30 cellular contexts compared by ENCODE assay signal in the genomic region with DNA sequence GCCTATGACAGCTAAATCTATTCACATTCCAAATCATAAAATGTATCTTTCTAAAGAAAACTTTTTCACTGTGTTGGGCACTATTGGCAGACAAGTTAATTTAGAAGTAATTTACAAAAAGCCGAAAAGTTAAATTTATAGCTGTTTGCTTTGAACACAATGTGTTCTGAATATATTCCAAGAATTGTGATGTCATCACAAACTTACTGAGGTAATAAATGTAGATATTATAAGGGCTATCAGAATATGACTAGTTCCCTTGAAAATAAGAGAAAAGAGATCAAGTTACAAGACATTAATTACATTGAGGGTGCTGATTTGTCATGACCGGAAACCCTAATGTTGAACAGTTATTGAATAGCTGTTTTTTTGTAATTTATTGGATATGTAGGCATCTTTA.
DNase-seq lines count a peak whose midpoint lies in the region; ATAC-seq, FAIRE-seq and TF ChIP-seq lines count a peak whose summit lies in the region.
"Had no signal": no experiment of that assay in that cellular context is flagged by ENCODE, and none has a peak within 500 bp of the region (broad histone marks: within the 10 kb centered on the region; RNA-seq: fewer than 3 reads in every experiment).

No MANE protein-coding gene starts in this region.

- TF ChIP-seq RAD21 in HepG2 (CRISPR knock-in tag; IDR thresholded peaks at IDR 0.05): no peak

- POLR2A ChIA-PET in HepG2 (lab: Yijun Ruan, JAX): no interaction called here

- ATAC-seq in HepG2 (no peak), right lobe of liver (no peak), pancreas (no peak), HG03469 (IDR thresholded peaks at IDR 0.05; ENCODE audit: unreplicated experiment) (no peak)
- ATAC-seq: A549; CD8-positive, alpha-beta T cell had no signal

- no peak overlapping the region for H3K4me2 ChIP-seq in HepG2 (ENCODE audit: low read depth, low read length)
- H3K4me2 ChIP-seq: A549; BLaER1; BLaER1 treated with 17β-estradiol and CSF1 and Interleukin-3, amounts not matched to agents 10 nM and 100 nM had no signal

- in situ Hi-C loops in HepG2 (cut with HindIII; ENCODE audit: extremely low pct_ligation_motif_present, low pct_unique_long_range_greater_than_20kb): no loop called here

- FAIRE-seq in HepG2 (lab: Jason Lieb, UNC) (no peak), pancreas (lab: Jason Lieb, UNC) (peak; percentile 17)
- FAIRE-seq: A549, D721Med had no signal

- H3K79me2 ChIP-seq in HepG2 (ENCODE audit: insufficient read depth, low read length): no peaks in the 10 kb centered on the region

- TF ChIP-seq EP300 in HepG2 (IDR thresholded peaks at IDR 0.05; ENCODE audit: low read depth in 2 of 2, low read length in 2 of 2) (no peak), HepG2 (CRISPR knock-in tag; IDR thresholded peaks at IDR 0.05; ENCODE audit: borderline replicate concordance) (no peak)

- no peak for DNase-seq in HepG2 (ENCODE audit: low spot score)
- DNase-seq in right lobe of liver: no peak
- DNase-seq in pancreas: no peak
- DNase-seq: 8988T; ACHN; AML-193; BE2C; C1 segment of cervical spinal cord; Caco-2; Calu3; CD4-positive, alpha-beta memory T cell; CD4-positive, alpha-beta T cell; CD4-positive, CD25-positive, alpha-beta regulatory T cell; CD8-positive, alpha-beta memory T cell; CD8-positive, alpha-beta T cell; COR-L47; DMS 273 treated with DMSO at 0.1 percent for 48 hours; DMS153; DMS53; DMS79; DMS79 treated with DMSO at 0.1 percent for 48 hours; DND-41; EL had no signal

- H3K27me3 ChIP-seq in HepG2 (ENCODE audit: control insufficient read depth in 1 of 2, insufficient read depth in 2 of 2, low read length in 2 of 2) (no peaks in the 10 kb centered on the region), right lobe of liver (no peaks in the 10 kb centered on the region), pancreas (no peaks in the 10 kb centered on the region)
- H3K27me3 ChIP-seq: BE2C; BLaER1; BLaER1 treated with 17β-estradiol and CSF1 and Interleukin-3, amounts not matched to agents 10 nM and 100 nM had no signal

- 41% methylated on average over 2 of the region's 2 CpGs for WGBS in HepG2 (ENCODE audit: low lambda C conversion rate)
- WGBS in right lobe of liver (ENCODE audit: insufficient coverage, low coverage, low lambda C conversion rate, missing lambda C conversion rate): 50% methylated on average over 2 of the region's 2 CpGs
- 64 to 69% methylated on average over 2 of the region's 2 CpGs for WGBS in pancreas, 2 donors

- H3K4me1 ChIP-seq in HepG2 (ENCODE audit: insufficient read depth, low read length) (no peaks in the 10 kb centered on the region), right lobe of liver (no peaks in the 10 kb centered on the region), pancreas (no peaks in the 10 kb centered on the region)
- H3K4me1 ChIP-seq: A549; BE2C; BLaER1; BLaER1 treated with 17β-estradiol and CSF1 and Interleukin-3, amounts not matched to agents 10 nM and 100 nM; Caco-2 had no signal

- CTCF ChIA-PET in HepG2 (lab: Yijun Ruan, JAX; ENCODE audit: low intra/inter-chr PET ratio, low total read pairs): no interaction called here

- H3K9me3 ChIP-seq in HepG2 (ENCODE audit: low read length): no peaks in the 10 kb centered on the region
- H3K9me3 ChIP-seq in right lobe of liver: no peaks in the 10 kb centered on the region
- no peaks in the 10 kb centered on the region for H3K9me3 ChIP-seq in pancreas
- H3K9me3 ChIP-seq: A549; BE2C; BLaER1; BLaER1 treated with 17β-estradiol and CSF1 and Interleukin-3, amounts not matched to agents 10 nM and 100 nM; Caco-2 had no signal

- no peak overlapping the region for H3K27ac ChIP-seq in HepG2 (ENCODE audit: extremely low read length, insufficient read depth, low read length)
- no peak overlapping the region for H3K27ac ChIP-seq in right lobe of liver
- no peak overlapping the region for H3K27ac ChIP-seq in pancreas
- H3K27ac ChIP-seq: 22Rv1; A549; BLaER1; BLaER1 treated with 17β-estradiol and CSF1 and Interleukin-3, amounts not matched to agents 10 nM and 100 nM; C4-2B had no signal

- H3K9ac ChIP-seq in HepG2 (ENCODE audit: insufficient read depth, low read depth, low read length): no peak overlapping the region
- H3K9ac ChIP-seq: BLaER1; BLaER1 treated with 17β-estradiol and CSF1 and Interleukin-3, amounts not matched to agents 10 nM and 100 nM had no signal

- intact Hi-C loops in HepG2 (cut with micrococcal nuclease; ENCODE audit: unreplicated experiment): no loop called here
- intact Hi-C loops in right lobe of liver (cut with DNase I): no loop called here
- intact Hi-C loops in pancreas (cut with DNase I): no loop called here

- H3K36me3 ChIP-seq in HepG2 (replicated peaks in 1 of 2; ENCODE audit: control insufficient read depth in 1 of 2, insufficient read depth in 2 of 2, low read length in 2 of 2) (no peaks in the 10 kb centered on the region), right lobe of liver (no peaks in the 10 kb centered on the region), pancreas (no peaks in the 10 kb centered on the region)
- H3K36me3 ChIP-seq: BE2C; BLaER1; BLaER1 treated with 17β-estradiol and CSF1 and Interleukin-3, amounts not matched to agents 10 nM and 100 nM had no signal

- TF ChIP-seq POLR2A in HepG2 (IDR thresholded peaks at IDR 0.05; ENCODE audit: insufficient read depth in 1 of 2, low read depth in 2 of 2, low read length in 2 of 2) (no peak), right lobe of liver (IDR thresholded peaks at IDR 0.05) (no peak)

- H2AFZ ChIP-seq in HepG2 (ENCODE audit: low read length): no peak overlapping the region

- H4K20me1 ChIP-seq in HepG2 (ENCODE audit: insufficient read depth, low read length): no peaks in the 10 kb centered on the region
- H4K20me1 ChIP-seq: BLaER1; BLaER1 treated with 17β-estradiol and CSF1 and Interleukin-3, amounts not matched to agents 10 nM and 100 nM had no signal

- BruUV-seq in HepG2 (replicated peaks; lab: Mats Ljungman, UMichigan): no TSS peak

- H3K4me3 ChIP-seq in HepG2 (replicated peaks in 1 of 3; ENCODE audit: insufficient read depth in 1 of 3, low read depth in 2 of 3, low read length in 3 of 3) (no peak overlapping the region), right lobe of liver (no peak overlapping the region), pancreas (no peak overlapping the region)
- H3K4me3 ChIP-seq: A549; BLaER1; BLaER1 treated with 17β-estradiol and CSF1 and Interleukin-3, amounts not matched to agents 10 nM and 100 nM had no signal

- no peak for TF ChIP-seq CTCF in HepG2 (CRISPR knock-in tag; IDR thresholded peaks at IDR 0.05)
- TF ChIP-seq CTCF in right lobe of liver (IDR thresholded peaks at IDR 0.05): no peak
- no peak for TF ChIP-seq CTCF in pancreas (IDR thresholded peaks at IDR 0.05)

TF ChIP-seq in HepG2, 621 proteins besides CTCF, POLR2A, EP300 and RAD21:
- TF ChIP-seq ZNF652 (CRISPR knock-in tag; IDR thresholded peaks at IDR 0.05; ENCODE audit: borderline replicate concordance, low read depth) (no peak), KDM4B (CRISPR knock-in tag; IDR thresholded peaks at IDR 0.05) (no peak), ZNF883 (CRISPR knock-in tag; IDR thresholded peaks at IDR 0.05; ENCODE audit: not compliant biosample characterization) (no peak), NR3C1 (CRISPR knock-in tag; IDR thresholded peaks at IDR 0.05) (no peak), CREB1 (IDR thresholded peaks at IDR 0.05) (peak; percentile 75), CREB1 (CRISPR knock-in tag; IDR thresholded peaks at IDR 0.05) (no peak), ATF7 (IDR thresholded peaks at IDR 0.05) (peak; percentile 73; the same call in 1 of the 2 replicates), ATF7 (CRISPR knock-in tag; IDR thresholded peaks at IDR 0.05) (no peak), FOSL1 (CRISPR knock-in tag; IDR thresholded peaks at IDR 0.05; ENCODE audit: borderline replicate concordance) (no peak), SIN3B (IDR thresholded peaks at IDR 0.05; ENCODE audit: low read length) (no peak)
